Comparison of ENCODE assay signal across 11 cellular contexts in the genomic region with DNA sequence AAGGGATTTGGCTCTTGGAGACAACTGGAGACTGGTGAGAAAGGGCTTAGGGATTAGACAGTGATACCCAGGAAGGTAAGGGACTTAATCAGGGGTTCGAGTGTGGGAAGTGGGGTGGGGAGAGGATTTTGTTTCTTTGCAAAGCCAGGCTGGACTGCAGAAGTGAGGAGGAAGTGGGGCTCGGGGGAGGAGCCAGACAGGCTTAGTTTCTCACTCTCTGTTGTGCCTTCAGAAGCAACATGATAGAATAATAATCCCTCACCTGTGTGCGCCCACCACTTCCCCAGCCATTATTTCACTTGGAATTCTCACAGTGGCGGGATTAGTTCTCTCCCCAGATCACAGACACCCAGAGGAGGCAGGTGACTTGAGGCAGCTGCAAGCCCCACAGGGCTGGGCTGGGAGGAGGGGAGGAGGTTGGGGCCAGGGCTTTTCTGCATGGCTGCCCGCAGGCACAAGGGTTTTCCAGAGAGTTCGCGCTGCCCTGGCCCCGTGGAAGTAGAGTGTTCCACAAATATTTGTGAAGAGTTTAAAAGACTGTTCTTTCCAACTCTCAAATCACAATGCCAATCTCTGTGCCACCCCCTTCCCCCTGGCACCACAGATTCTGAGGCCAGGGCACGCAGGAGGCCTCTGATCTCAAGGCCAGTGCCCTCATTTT. TPM values are rescaled to one million over a fixed set of nuclear protein-coding genes. Genes with fewer than 3 reads are reported as not detected.
A peak's percentile ranks its signal among the peaks of the same experiment; 100 is the strongest.
DNase-seq lines count a peak whose midpoint lies in the region; ATAC-seq and TF ChIP-seq lines count a peak whose summit lies in the region.
"Had no signal": no experiment of that assay in that cellular context is flagged by ENCODE, and none has a peak within 500 bp of the region (broad histone marks: within the 10 kb centered on the region; RNA-seq: fewer than 3 reads in every experiment).

No MANE protein-coding gene starts in this region.

- peak overlapping the region; percentile 40 for H3K27ac Mint-ChIP-seq in activated naive CD4-positive, alpha-beta T cell treated with anti-CD3 and anti-CD28 coated beads, Interleukin-2, amount 10 ng/mL, durations not matched to agents 7 days and 5 days

- H3K4me3 ChIP-seq in upper lobe of right lung (no peak overlapping the region), smooth muscle cell (no peak overlapping the region)
- H3K4me3 ChIP-seq: tibial nerve had no signal

- TF ChIP-seq CTCF in upper lobe of right lung (IDR thresholded peaks at IDR 0.05) (no peak), smooth muscle cell (IDR thresholded peaks at IDR 0.05; ENCODE audit: borderline replicate concordance, insufficient read depth, poor library complexity, severe bottlenecking) (no peak)

- no peak overlapping the region for H3K4me2 ChIP-seq in smooth muscle cell

- peaks cover 4% of the 10 kb centered on the region for H3K9me3 Mint-ChIP-seq in activated naive CD4-positive, alpha-beta T cell treated with anti-CD3 and anti-CD28 coated beads, Interleukin-2, amount 10 ng/mL, durations not matched to agents 7 days and 5 days

- H3K9ac ChIP-seq in smooth muscle cell (ENCODE audit: low read depth), result no peak overlapping the region

- H3K9me3 ChIP-seq in upper lobe of right lung (no peaks in the 10 kb centered on the region), smooth muscle cell (replicated peaks; ENCODE audit: low read depth) (no peaks in the 10 kb centered on the region)
- H3K9me3 ChIP-seq: tibial nerve had no signal

- intact Hi-C loops in upper lobe of right lung (cut with DNase I), result loop anchor here (10.0 kb wide), 1 partner anchor 288 kb away; no protein-coding TSS in a partner anchor

- no peak for DNase-seq in activated naive CD4-positive, alpha-beta T cell treated with anti-CD3 and anti-CD28 coated beads, Interleukin-2, amount 10 ng/mL, durations not matched to agents 7 days and 5 days
- DNase-seq in activated naive CD4-positive, alpha-beta T cell treated with Interleukin-2 at 50 U/mL for 16 hours, result no peak
- DNase-seq in NCI-H524 treated with DMSO at 0.1 percent for 48 hours (lab: John Stamatoyannopoulos, UW), result peak; percentile 62
- peak; percentile 33 for DNase-seq in germinal center (ENCODE audit: low spot score)
- DNase-seq in upper lobe of right lung, result peak; percentile 74
- DNase-seq in HuH-7 (ENCODE audit: low spot score), result no peak
- DNase-seq in smooth muscle cell (lab: John Stamatoyannopoulos, UW; ENCODE audit: unreplicated experiment), result no peak
- no peak for DNase-seq in NCI-H2081 (lab: John Stamatoyannopoulos, UW)

- H3K27me3 Mint-ChIP-seq in activated naive CD4-positive, alpha-beta T cell treated with anti-CD3 and anti-CD28 coated beads, Interleukin-2, amount 10 ng/mL, durations not matched to agents 7 days and 5 days, result peaks cover 16% of the 10 kb centered on the region

- no peak overlapping the region for H3K4me3 Mint-ChIP-seq in activated naive CD4-positive, alpha-beta T cell treated with anti-CD3 and anti-CD28 coated beads, Interleukin-2, amount 10 ng/mL, durations not matched to agents 7 days and 5 days
- H3K4me3 Mint-ChIP-seq: CD14-positive monocyte had no signal

- H3K36me3 ChIP-seq in upper lobe of right lung, result no peaks in the 10 kb centered on the region
- no peaks in the 10 kb centered on the region for H3K36me3 ChIP-seq in smooth muscle cell (ENCODE audit: low read depth)
- H3K36me3 ChIP-seq: tibial nerve had no signal

- CTCF ChIA-PET in activated naive CD4-positive, alpha-beta T cell treated with anti-CD3 and anti-CD28 coated beads, Interleukin-2, amount 10 ng/mL, durations not matched to agents 7 days and 5 days (lab: Charles Lee), result interaction anchor here (0.7 to 9.6 kb wide), 10 partner anchors 32 to 362 kb away, joined by 3 to 252 read pairs (median 6); a partner anchor contains a TSS

- H4K20me1 ChIP-seq in smooth muscle cell (ENCODE audit: low read depth), result peaks cover 5% of the 10 kb centered on the region

- peak; percentile 15 for ATAC-seq in upper lobe of right lung
- ATAC-seq: SK-N-SH treated with all-trans-retinoic acid at 6 μM for 48 hours had no signal

- 77% methylated on average over 9 of the region's 9 CpGs for WGBS in smooth muscle cell (ENCODE audit: low lambda C conversion rate)

- H3K4me1 ChIP-seq in upper lobe of right lung, result peaks cover 17% of the 10 kb centered on the region
- H3K4me1 ChIP-seq in smooth muscle cell (ENCODE audit: low read depth), result peaks cover 15% of the 10 kb centered on the region

- no peaks in the 10 kb centered on the region for H3K27me3 ChIP-seq in upper lobe of right lung
- H3K27me3 ChIP-seq in smooth muscle cell (ENCODE audit: low read depth), result no peaks in the 10 kb centered on the region

- H3F3A ChIP-seq in smooth muscle cell (ENCODE audit: low read depth), result no peaks in the 10 kb centered on the region

- H3K36me3 Mint-ChIP-seq in activated naive CD4-positive, alpha-beta T cell treated with anti-CD3 and anti-CD28 coated beads, Interleukin-2, amount 10 ng/mL, durations not matched to agents 7 days and 5 days, result no peaks in the 10 kb centered on the region

- H3K27ac ChIP-seq in upper lobe of right lung (no peak overlapping the region), smooth muscle cell (ENCODE audit: low read depth) (no peak overlapping the region)
- H3K27ac ChIP-seq: tibial nerve had no signal

- H3K79me2 ChIP-seq in smooth muscle cell (ENCODE audit: low read depth), result no peaks in the 10 kb centered on the region

- no peak overlapping the region for H2AFZ ChIP-seq in smooth muscle cell (ENCODE audit: low read depth)

- H3K4me1 Mint-ChIP-seq in activated naive CD4-positive, alpha-beta T cell treated with anti-CD3 and anti-CD28 coated beads, Interleukin-2, amount 10 ng/mL, durations not matched to agents 7 days and 5 days, result peaks cover 54% of the 10 kb centered on the region

RNA-seq across cellular contexts. Expression of a gene that starts 4.0 kb away (rescaled TPM):
- 7.1 TPM for total RNA-seq in upper lobe of right lung
- 7.9 and 15.1 TPM in 2 replicates for total RNA-seq in smooth muscle cell
- 8.0 and 8.2 TPM in 2 replicates for polyA plus RNA-seq in smooth muscle cell

RNA-seq across cellular contexts. Expression of a gene that starts 5.6 kb away (rescaled TPM):
- total RNA-seq in upper lobe of right lung (16.5 TPM), smooth muscle cell (11.6 and 21.2 TPM in 2 replicates)
- polyA plus RNA-seq in smooth muscle cell, result 3.4 and 5.9 TPM in 2 replicates

RNA-seq across cellular contexts. Expression of a gene that starts 32.8 kb away (rescaled TPM):
- total RNA-seq in upper lobe of right lung (11.3 TPM), smooth muscle cell (14.3 and 14.4 TPM in 2 replicates)
- polyA plus RNA-seq in smooth muscle cell, result 30.9 and 31.3 TPM in 2 replicates

RNA-seq across cellular contexts. Expression of a gene that starts 36.0 kb away (rescaled TPM):
- total RNA-seq in upper lobe of right lung (2.7 TPM), smooth muscle cell (1.5 and 4.8 TPM in 2 replicates)
- 2.5 and 6.0 TPM in 2 replicates for polyA plus RNA-seq in smooth muscle cell

RNA-seq across cellular contexts. Expression of a gene that starts 36.1 kb away (rescaled TPM):
- total RNA-seq in upper lobe of right lung, result 164 TPM
- total RNA-seq in smooth muscle cell, result 46.0 and 55.0 TPM in 2 replicates
- polyA plus RNA-seq in smooth muscle cell, result 86.7 and 86.9 TPM in 2 replicates

Comparison
In these comparisons a context has a peak if more than half of its experiments do, and no peak if none do; other contexts are left out.
1. DNase-seq: peak in NCI-H524 treated with DMSO at 0.1 percent for 48 hours (single experiment), germinal center (single experiment) and upper lobe of right lung (single experiment); none in activated naive CD4-positive, alpha-beta T cell treated with anti-CD3 and anti-CD28 coated beads, Interleukin-2, amount 10 ng/mL, durations not matched to agents 7 days and 5 days (single experiment), activated naive CD4-positive, alpha-beta T cell treated with Interleukin-2 at 50 U/mL for 16 hours (single experiment), HuH-7 (single experiment), smooth muscle cell (single experiment) and NCI-H2081 (0 of 2).